10 cellular contexts compared by ENCODE assay signal in the genomic region with DNA sequence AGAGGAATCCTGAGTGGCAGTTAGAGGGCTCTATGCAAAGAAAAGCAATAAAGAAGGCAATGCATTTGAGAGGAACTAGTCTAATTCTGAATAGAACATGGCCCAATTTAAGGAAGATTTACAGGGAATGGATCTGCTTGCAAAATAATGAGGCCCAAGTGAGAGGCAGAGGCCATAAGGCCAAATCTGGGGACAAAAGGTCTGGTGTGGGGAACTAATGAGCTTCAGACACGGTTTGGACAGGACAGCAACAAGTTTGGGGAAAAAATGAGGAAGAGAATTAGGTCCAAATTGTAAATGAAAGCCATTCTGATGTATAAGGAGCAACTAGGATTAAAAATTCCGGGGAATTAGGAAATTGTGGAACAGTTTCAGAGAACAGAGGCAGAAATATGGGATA.
A peak's percentile ranks its signal among the peaks of the same experiment; 100 is the strongest.
DNase-seq lines count a peak whose midpoint lies in the region; ATAC-seq and TF ChIP-seq lines count a peak whose summit lies in the region.
"Had no signal": no experiment of that assay in that cellular context is flagged by ENCODE, and none has a peak within 500 bp of the region (broad histone marks: within the 10 kb centered on the region; RNA-seq: fewer than 3 reads in every experiment).

No MANE protein-coding gene starts in this region.

- H3K36me3 Mint-ChIP-seq in effector memory CD8-positive, alpha-beta T cell (ENCODE audit: insufficient read depth), result peaks cover 13% of the 10 kb centered on the region
- peaks cover 6% of the 10 kb centered on the region for H3K36me3 Mint-ChIP-seq in neural crest cell (ENCODE audit: low read depth)

- H3F3A ChIP-seq in MM.1S (ENCODE audit: insufficient read depth, low read length), result peaks cover 5% of the 10 kb centered on the region; the same call in 1 of the 2 replicates

- H4K20me1 ChIP-seq in BLaER1 treated with 17β-estradiol and CSF1 and Interleukin-3, amounts not matched to agents 10 nM and 100 nM, result peaks cover 38 to 64% (median 56%) of the 10 kb centered on the region in 11 experiments
- H4K20me1 ChIP-seq in MM.1S (ENCODE audit: insufficient read depth, low read length), result no peaks in the 10 kb centered on the region

- H3K4me2 ChIP-seq in BLaER1 treated with 17β-estradiol and CSF1 and Interleukin-3, amounts not matched to agents 10 nM and 100 nM, result peak overlapping the region; percentile 88 to 99 (median 95)
- peak overlapping the region; percentile 91 for H3K4me2 ChIP-seq in MM.1S (ENCODE audit: low read depth, low read length)

- ATAC-seq in effector memory CD8-positive, alpha-beta T cell (replicated peaks), result no peak

- H3K9me3 Mint-ChIP-seq in effector memory CD8-positive, alpha-beta T cell, result no peaks in the 10 kb centered on the region
- H3K9me3 Mint-ChIP-seq in neural crest cell, result no peaks in the 10 kb centered on the region

- peak overlapping the region; percentile 81 to 95 (median 88) for H3K4me3 ChIP-seq in BLaER1 treated with 17β-estradiol and CSF1 and Interleukin-3, amounts not matched to agents 10 nM and 100 nM
- peak overlapping the region; percentile 4; the same call in 1 of the 2 replicates for H3K4me3 ChIP-seq in MM.1S (ENCODE audit: low read length)

- H2AFZ ChIP-seq in MM.1S (ENCODE audit: low read length), result no peak overlapping the region

- H3K79me2 ChIP-seq in MM.1S (ENCODE audit: low read length), result peaks cover 63% of the 10 kb centered on the region

- H3K27ac ChIP-seq in BLaER1 treated with 17β-estradiol and CSF1 and Interleukin-3, amounts not matched to agents 10 nM and 100 nM, result peak overlapping the region in 5 of 11 experiments; percentile 85 to 90 (median 87); a peak in 4 of 22 replicates
- H3K27ac ChIP-seq in MM.1S (ENCODE audit: low read length), result no peak overlapping the region

- peaks cover 0 to 30% (median 13%) of the 10 kb centered on the region in 11 experiments; a peak in 11 of 22 replicates for H3K36me3 ChIP-seq in BLaER1 treated with 17β-estradiol and CSF1 and Interleukin-3, amounts not matched to agents 10 nM and 100 nM
- no peaks in the 10 kb centered on the region for H3K36me3 ChIP-seq in MM.1S (replicated peaks; ENCODE audit: insufficient read depth, low read length)

- no peaks in the 10 kb centered on the region for H3K27me3 ChIP-seq in BLaER1 treated with 17β-estradiol and CSF1 and Interleukin-3, amounts not matched to agents 10 nM and 100 nM
- H3K27me3 ChIP-seq in MM.1S (replicated peaks; ENCODE audit: insufficient read depth, low read length), result no peaks in the 10 kb centered on the region

- peaks cover 54 to 65% (median 60%) of the 10 kb centered on the region in 10 experiments for H3K4me1 ChIP-seq in BLaER1 treated with 17β-estradiol and CSF1 and Interleukin-3, amounts not matched to agents 10 nM and 100 nM
- peaks cover 26% of the 10 kb centered on the region for H3K4me1 ChIP-seq in MM.1S (ENCODE audit: low read length)

- H3K27ac Mint-ChIP-seq in effector memory CD8-positive, alpha-beta T cell, result peak overlapping the region; percentile 75 to 89
- no peak overlapping the region for H3K27ac Mint-ChIP-seq in neural crest cell (ENCODE audit: unreplicated experiment)

- H3K4me1 Mint-ChIP-seq in effector memory CD8-positive, alpha-beta T cell (ENCODE audit: low read depth in 2 of 2), result peaks cover 38 to 58% of the 10 kb centered on the region in 2 donors
- peaks cover 57% of the 10 kb centered on the region for H3K4me1 Mint-ChIP-seq in neural crest cell

- no peak for DNase-seq in MM.1S
- no peak for DNase-seq in effector memory CD8-positive, alpha-beta T cell
- DNase-seq in neural crest cell (ENCODE audit: low read depth, low spot score), result no peak
- DNase-seq in COLO829 (ENCODE audit: low spot score), result no peak
- DNase-seq in NOMO-1 treated with DMSO at 0.1 percent for 48 hours (lab: John Stamatoyannopoulos, UW; ENCODE audit: unreplicated experiment), result no peak
- no peak for DNase-seq in globus pallidus (ENCODE audit: low spot score)
- DNase-seq in stimulated activated naive CD4-positive, alpha-beta T cell treated with Interleukin-2 at 50 U/mL for 16 hours (lab: John Stamatoyannopoulos, UW), result no peak
- DNase-seq: anterior cingulate cortex, NCI-H1092 had no signal

- H3K27me3 Mint-ChIP-seq in effector memory CD8-positive, alpha-beta T cell, result no peaks in the 10 kb centered on the region
- no peaks in the 10 kb centered on the region for H3K27me3 Mint-ChIP-seq in neural crest cell (ENCODE audit: low read depth)

- TF ChIP-seq CTCF in MM.1S (IDR thresholded peaks at IDR 0.05; ENCODE audit: low read length), result no peak
- no peak for TF ChIP-seq CTCF in neural crest cell (conservative IDR thresholded peaks at IDR 0.05)

- no peaks in the 10 kb centered on the region for H3K9me3 ChIP-seq in BLaER1 treated with 17β-estradiol and CSF1 and Interleukin-3, amounts not matched to agents 10 nM and 100 nM (replicated peaks in 1 of 11)
- no peaks in the 10 kb centered on the region for H3K9me3 ChIP-seq in MM.1S (replicated peaks; ENCODE audit: insufficient read depth, low read length)

- H3K9me2 ChIP-seq in MM.1S (replicated peaks; ENCODE audit: insufficient read depth, low read length), result no peaks in the 10 kb centered on the region

- H3K9ac ChIP-seq in BLaER1 treated with 17β-estradiol and CSF1 and Interleukin-3, amounts not matched to agents 10 nM and 100 nM, result peak overlapping the region; percentile 86 to 97 (median 91); a peak in 20 of 22 replicates
- H3K9ac ChIP-seq in MM.1S (ENCODE audit: low read length), result peak overlapping the region; percentile 16; the same call in 1 of the 2 replicates

- H3K4me3 Mint-ChIP-seq in effector memory CD8-positive, alpha-beta T cell, result peak overlapping the region; percentile 67 to 85
- H3K4me3 Mint-ChIP-seq in neural crest cell, result peak overlapping the region; percentile 86
